Comparison of ENCODE assay signal across 23 cellular contexts in the genomic region with DNA sequence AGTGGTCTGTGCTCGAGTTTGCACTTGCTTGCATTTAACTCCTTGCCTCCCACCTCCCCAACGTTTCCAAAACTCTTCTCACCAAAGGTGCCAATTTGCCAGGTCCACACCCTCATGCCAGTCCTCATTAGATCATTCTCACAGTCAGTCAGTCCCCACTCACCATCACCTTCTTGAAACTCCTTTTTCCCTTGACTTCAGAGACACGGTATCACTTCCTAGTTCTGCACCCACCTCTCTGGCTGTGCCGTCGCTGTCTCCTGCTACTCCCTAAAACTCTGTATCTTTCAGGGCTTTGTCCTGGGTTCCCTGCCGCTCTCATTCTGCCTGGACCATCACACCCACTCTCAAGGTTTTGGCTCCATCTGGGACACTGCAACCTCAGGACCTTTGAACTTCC. TPM values are rescaled to one million over a fixed set of nuclear protein-coding genes. Genes with fewer than 3 reads are reported as not detected.
A peak's percentile ranks its signal among the peaks of the same experiment; 100 is the strongest.
DNase-seq lines count a peak whose midpoint lies in the region; ATAC-seq and TF ChIP-seq lines count a peak whose summit lies in the region.
"Had no signal": no experiment of that assay in that cellular context is flagged by ENCODE, and none has a peak within 500 bp of the region (broad histone marks: within the 10 kb centered on the region; RNA-seq: fewer than 3 reads in every experiment).

No MANE protein-coding gene starts in this region.

- H3K4me3 ChIP-seq in Caco-2 (ENCODE audit: low read depth, low read length) (no peak overlapping the region), neuronal stem cell (ENCODE audit: low read length in 2 of 2) (no peak overlapping the region), upper lobe of right lung (no peak overlapping the region)
- H3K4me3 ChIP-seq: dorsolateral prefrontal cortex, GM23248, left ventricle myocardium inferior, MG63, prostate gland, thoracic aorta had no signal

- POLR2A ChIA-PET in Caco-2 (lab: Charles Lee), result no interaction called here

- intact Hi-C loops in Caco-2 (cut with micrococcal nuclease; ENCODE audit: unreplicated experiment) (loop anchor here (5.0 kb wide), 1 partner anchor 779 kb away; no protein-coding TSS in a partner anchor), upper lobe of right lung (cut with DNase I) (no loop called here)

- no peak overlapping the region for H4K91ac ChIP-seq in neuronal stem cell (ENCODE audit: low read depth, low read length, poor library complexity)

- H4K8ac ChIP-seq in neuronal stem cell (ENCODE audit: low read depth, low read length), result peak overlapping the region; percentile 93

- H2AK5ac ChIP-seq in neuronal stem cell (ENCODE audit: low read depth, low read length), result no peak overlapping the region

- H3K14ac ChIP-seq in neuronal stem cell (ENCODE audit: low read length), result no peak overlapping the region

- H3K4me1 Mint-ChIP-seq in Caco-2 (ENCODE audit: low read depth, unreplicated experiment) (peaks cover 7% of the 10 kb centered on the region), brain (peaks cover 15% of the 10 kb centered on the region)

- H2BK5ac ChIP-seq in neuronal stem cell (ENCODE audit: low read length), result no peak overlapping the region

- DNase-seq in Caco-2, result no peak
- DNase-seq in MV-4-11 (lab: John Stamatoyannopoulos, UW), result peak; percentile 23
- DNase-seq in neuronal stem cell (ENCODE audit: low spot score), result no peak
- no peak for DNase-seq in upper lobe of right lung
- no peak for DNase-seq in NCI-H1092 (lab: John Stamatoyannopoulos, UW)
- DNase-seq: activated CD8-positive, alpha-beta memory T cell treated with anti-CD3 and anti-CD28 coated beads for 24 hours; activated naive CD4-positive, alpha-beta T cell treated with anti-CD3 and anti-CD28 coated beads for 36 hours; activated T-cell treated with anti-CD3 and anti-CD28 coated beads, Interleukin-2, amount 50 U/mL, for 24 hours; aorta; CD8-positive, alpha-beta T cell; central memory CD4-positive, alpha-beta T cell; left ventricle myocardium inferior had no signal

- TF ChIP-seq CTCF in Caco-2 (IDR thresholded peaks at IDR 0.05; ENCODE audit: insufficient read depth in 1 of 2, low read depth in 1 of 2, low read length in 1 of 2, severe bottlenecking in 1 of 2, unreplicated experiment in 1 of 2), result no peak
- no peak for TF ChIP-seq CTCF in brain (conservative IDR thresholded peaks at IDR 0.05)
- TF ChIP-seq CTCF in upper lobe of right lung (IDR thresholded peaks at IDR 0.05), result no peak

- H2BK120ac ChIP-seq in neuronal stem cell (ENCODE audit: low read depth, low read length), result no peak overlapping the region

- no peak overlapping the region for H2BK12ac ChIP-seq in neuronal stem cell (ENCODE audit: low read length)

- H3K79me1 ChIP-seq in neuronal stem cell (ENCODE audit: low read depth, low read length), result peaks cover 2% of the 10 kb centered on the region

- H3K4me2 ChIP-seq in neuronal stem cell (ENCODE audit: insufficient read depth, low read length, poor library complexity, severe bottlenecking), result no peak overlapping the region

- no TSS peak for BruUV-seq in Caco-2 (replicated peaks; lab: Mats Ljungman, UMichigan)

- no peak overlapping the region for H2BK15ac ChIP-seq in neuronal stem cell (ENCODE audit: low read length)

- no peak overlapping the region for H3K4ac ChIP-seq in neuronal stem cell (ENCODE audit: low read length)

- H3K27ac Mint-ChIP-seq in Caco-2 (ENCODE audit: unreplicated experiment) (no peak overlapping the region), brain (peak overlapping the region in 3 of 5 experiments; percentile 39 to 64 (median 63))
- H3K27ac Mint-ChIP-seq: activated CD4-positive, alpha-beta T cell treated with anti-CD3 and anti-CD28 coated beads for 36 hours; activated naive CD4-positive, alpha-beta T cell treated with anti-CD3 and anti-CD28 coated beads for 36 hours; activated T-cell treated with anti-CD3 and anti-CD28 coated beads, Interleukin-2, amount 50 U/mL, for 24 hours; CD8-positive, alpha-beta T cell; natural killer cell treated with Interleukin-12 subunit alpha and Interleukin-12 subunit beta and Interleukin-15 and Interleukin-18, amount 100 ng/mL, for 72 hours had no signal

- ATAC-seq in upper lobe of right lung (no peak), GM18867 (IDR thresholded peaks at IDR 0.05; ENCODE audit: unreplicated experiment) (no peak), HG02973 (IDR thresholded peaks at IDR 0.05; ENCODE audit: unreplicated experiment) (no peak)
- ATAC-seq: CD8-positive, alpha-beta T cell had no signal

- H3K4me3 Mint-ChIP-seq in Caco-2 (ENCODE audit: unreplicated experiment), result peak overlapping the region; percentile 40
- H3K4me3 Mint-ChIP-seq in brain, result peak overlapping the region in 3 of 5 experiments; percentile 19 to 67 (median 57)
- H3K4me3 Mint-ChIP-seq: activated CD4-positive, alpha-beta T cell treated with anti-CD3 and anti-CD28 coated beads for 36 hours; activated naive CD4-positive, alpha-beta T cell treated with anti-CD3 and anti-CD28 coated beads for 36 hours; activated T-cell treated with anti-CD3 and anti-CD28 coated beads, Interleukin-2, amount 50 U/mL, for 24 hours; CD8-positive, alpha-beta T cell; natural killer cell treated with Interleukin-12 subunit alpha and Interleukin-12 subunit beta and Interleukin-15 and Interleukin-18, amount 100 ng/mL, for 72 hours had no signal

- H3K27me3 Mint-ChIP-seq in Caco-2 (ENCODE audit: insufficient read depth, unreplicated experiment) (peaks cover 8% of the 10 kb centered on the region), brain (peaks cover 21% of the 10 kb centered on the region)

- no peaks in the 10 kb centered on the region for H3K9me3 ChIP-seq in Caco-2
- no peaks in the 10 kb centered on the region for H3K9me3 ChIP-seq in neuronal stem cell (replicated peaks in 1 of 2; ENCODE audit: control insufficient read depth in 2 of 2, insufficient read depth in 1 of 2, low read depth in 1 of 2, low read length in 2 of 2)
- H3K9me3 ChIP-seq in upper lobe of right lung, result no peaks in the 10 kb centered on the region
- H3K9me3 ChIP-seq: left ventricle myocardium inferior, MG63, prostate gland, thoracic aorta had no signal

- no peak overlapping the region for H3K9ac ChIP-seq in neuronal stem cell (ENCODE audit: low read depth, low read length, poor library complexity)
- H3K9ac ChIP-seq: GM23248 had no signal

- H3K4me1 ChIP-seq in Caco-2 (no peaks in the 10 kb centered on the region), neuronal stem cell (ENCODE audit: control insufficient read depth in 2 of 2, insufficient read depth in 1 of 2, low read depth in 1 of 2, low read length in 2 of 2) (peaks cover 3 to 5% of the 10 kb centered on the region in 2 donors), upper lobe of right lung (peaks cover 10% of the 10 kb centered on the region)
- H3K4me1 ChIP-seq: prostate gland had no signal

- WGBS in neuronal stem cell (ENCODE audit: extremely low coverage in 2 of 2, insufficient read length in 2 of 2, insufficient replicate concordance in 1 of 2), 2 donors, result no CpG with 5 or more reads among the region's 6 CpGs

- CTCF ChIA-PET in Caco-2 (lab: Charles Lee), result no interaction called here

- H3K36me3 Mint-ChIP-seq in Caco-2 (ENCODE audit: insufficient read depth, unreplicated experiment) (no peaks in the 10 kb centered on the region), brain (peaks cover 11% of the 10 kb centered on the region)
- H3K36me3 Mint-ChIP-seq: CD8-positive, alpha-beta T cell; natural killer cell treated with Interleukin-12 subunit alpha and Interleukin-12 subunit beta and Interleukin-15 and Interleukin-18, amount 100 ng/mL, for 72 hours had no signal

- H3K27ac ChIP-seq in neuronal stem cell (replicated peaks; ENCODE audit: low read length), result no peak overlapping the region
- H3K27ac ChIP-seq in upper lobe of right lung, result no peak overlapping the region
- H3K27ac ChIP-seq: dorsolateral prefrontal cortex, epithelial cell of prostate, GM23248, left ventricle myocardium inferior, prostate gland, thoracic aorta had no signal

- H3K27me3 ChIP-seq in Caco-2 (replicated peaks; ENCODE audit: control insufficient read depth, insufficient read depth, low read length) (no peaks in the 10 kb centered on the region), neuronal stem cell (ENCODE audit: control insufficient read depth in 3 of 3, insufficient read depth in 3 of 3, low read depth in 1 of 3, low read length in 3 of 3) (peaks cover 14 to 24% (median 17%) of the 10 kb centered on the region in 3 experiments), upper lobe of right lung (peaks cover 12% of the 10 kb centered on the region)

- no peaks in the 10 kb centered on the region for H3K36me3 ChIP-seq in Caco-2 (ENCODE audit: control insufficient read depth, insufficient read depth, low read length)
- H3K36me3 ChIP-seq in neuronal stem cell (replicated peaks in 1 of 2; ENCODE audit: control insufficient read depth in 2 of 2, insufficient read depth in 2 of 2, low read length in 2 of 2), result no peaks in the 10 kb centered on the region
- H3K36me3 ChIP-seq in upper lobe of right lung, result no peaks in the 10 kb centered on the region
- H3K36me3 ChIP-seq: left ventricle myocardium inferior, MG63, prostate gland, thoracic aorta had no signal

- H3K23ac ChIP-seq in neuronal stem cell (ENCODE audit: low read depth, low read length, poor library complexity), result no peak overlapping the region

- H3K9me3 Mint-ChIP-seq in Caco-2 (ENCODE audit: unreplicated experiment) (no peaks in the 10 kb centered on the region), brain (peaks cover 0 to 2% (median 0%) of the 10 kb centered on the region in 5 experiments)
- H3K9me3 Mint-ChIP-seq: activated naive CD4-positive, alpha-beta T cell treated with anti-CD3 and anti-CD28 coated beads for 36 hours; activated T-cell treated with anti-CD3 and anti-CD28 coated beads, Interleukin-2, amount 50 U/mL, for 24 hours; CD8-positive, alpha-beta T cell; natural killer cell treated with Interleukin-12 subunit alpha and Interleukin-12 subunit beta and Interleukin-15 and Interleukin-18, amount 100 ng/mL, for 72 hours had no signal

- H3K18ac ChIP-seq in neuronal stem cell (ENCODE audit: low read length), result no peak overlapping the region

- H2AFZ ChIP-seq in neuronal stem cell (ENCODE audit: low read length), result peak overlapping the region; percentile 78

RNA-seq across cellular contexts. Expression of a gene that starts 19.6 kb away (rescaled TPM):
- total RNA-seq in Caco-2 (2022), result 0.30 and 0.34 TPM in 2 replicates
- polyA plus RNA-seq in brain (ENCODE audit: insufficient read depth, low read depth, low replicate concordance), result 75.0 TPM
- 16.6 TPM for polyA plus RNA-seq in neuronal stem cell (2013, experiment 1 of 2)
- polyA plus RNA-seq in neuronal stem cell (2013, experiment 2 of 2), result 17.4 TPM
- total RNA-seq in upper lobe of right lung, result 14.6 TPM
- total RNA-seq: natural killer cell treated with Interleukin-12 subunit alpha and Interleukin-12 subunit beta and Interleukin-15 and Interleukin-18, amount 100 ng/mL, for 72 hours had no signal

Comparison
In these comparisons a context has a peak if more than half of its experiments do, and no peak if none do; other contexts are left out.
1. RNA of a gene that starts 19.6 kb away (total RNA-seq): 14.6 TPM in upper lobe of right lung (single experiment); 0.30 to 0.34 TPM in Caco-2; every median in the first group is over 10 times any median in the second.